In the genomic region with DNA sequence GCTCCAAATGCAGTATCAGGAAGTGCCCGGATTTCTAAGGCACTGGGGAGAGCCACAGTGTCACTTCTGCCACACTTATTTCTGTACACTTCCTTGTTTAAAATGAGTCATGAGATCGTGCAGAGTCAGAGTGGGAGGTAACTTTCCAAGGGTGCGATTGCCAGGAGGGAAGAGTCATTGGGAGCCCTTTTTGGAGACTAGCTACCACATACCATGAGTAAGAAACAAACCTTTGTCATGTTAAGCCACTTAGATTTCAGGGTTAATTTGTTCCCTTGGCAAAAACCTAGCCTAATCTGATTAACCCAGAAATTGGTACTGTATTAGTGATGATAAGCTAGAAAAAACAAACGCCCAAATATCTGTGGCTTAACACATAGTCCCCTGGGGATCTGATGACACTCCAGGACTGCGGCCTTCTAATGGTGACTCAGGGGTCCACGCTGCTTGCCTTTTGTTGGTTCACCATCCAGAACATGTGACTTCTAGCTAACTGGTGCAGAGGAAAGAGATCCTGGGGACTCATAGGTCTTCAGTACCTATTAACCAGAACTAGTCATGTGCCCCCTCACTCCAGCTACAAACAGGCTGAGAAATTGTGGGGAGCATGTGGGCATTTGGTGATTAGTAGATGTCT, we compare ENCODE assay signal across 8 cellular contexts. TPM values are rescaled to one million over a fixed set of nuclear protein-coding genes. Genes with fewer than 3 reads are reported as not detected.
A peak's percentile ranks its signal among the peaks of the same experiment; 100 is the strongest.
DNase-seq lines count a peak whose midpoint lies in the region; ATAC-seq and TF ChIP-seq lines count a peak whose summit lies in the region.

No MANE protein-coding gene starts in this region.

- POLR2A ChIA-PET in IMR-90 (lab: Charles Lee; ENCODE audit: unreplicated experiment), result no interaction called here
- POLR2A ChIA-PET in naive thymus-derived CD8-positive, alpha-beta T cell (lab: Charles Lee), result no interaction called here

- H4K91ac ChIP-seq in IMR-90 (ENCODE audit: insufficient read depth, low read depth, low read length) (peak overlapping the region; percentile 77), trophoblast cell (ENCODE audit: low read depth, low read length) (no peak overlapping the region)

- H2AFZ ChIP-seq in IMR-90 (replicated peaks; ENCODE audit: low read length, poor library complexity) (peak overlapping the region; percentile 74), trophoblast cell (ENCODE audit: insufficient read depth, low read length, poor library complexity) (no peak overlapping the region)

- no peak; the same call in 1 of the 2 replicates for TF ChIP-seq RAD21 in IMR-90 (IDR thresholded peaks at IDR 0.05; ENCODE audit: low read length)

- H2BK15ac ChIP-seq in IMR-90 (ENCODE audit: low read depth, low read length), result peak overlapping the region; percentile 72; the same call in 1 of the 3 replicates

- H3K79me1 ChIP-seq in IMR-90 (ENCODE audit: low read depth in 1 of 2, low read length in 2 of 2) (no peaks in the 10 kb centered on the region), trophoblast cell (ENCODE audit: low read length) (no peaks in the 10 kb centered on the region)

- ATAC-seq in IMR-90 (ENCODE audit: low read depth) (peak; percentile 93), HG03457 (IDR thresholded peaks at IDR 0.05; ENCODE audit: unreplicated experiment) (no peak)
- ATAC-seq in naive thymus-derived CD8-positive, alpha-beta T cell, result no peak

- peak overlapping the region; percentile 24 for H4K5ac ChIP-seq in IMR-90 (ENCODE audit: low read depth, low read length)

- H3K27me3 ChIP-seq in IMR-90 (ENCODE audit: control insufficient read depth, insufficient read depth, low read length) (no peaks in the 10 kb centered on the region), trophoblast cell (ENCODE audit: insufficient read depth, low read length) (no peaks in the 10 kb centered on the region)

- no peak overlapping the region for H3K4me3 Mint-ChIP-seq in naive thymus-derived CD8-positive, alpha-beta T cell
- no peak overlapping the region for H3K4me3 Mint-ChIP-seq in osteocyte (ENCODE audit: unreplicated experiment)

- no peak overlapping the region for H3K27ac Mint-ChIP-seq in naive thymus-derived CD8-positive, alpha-beta T cell
- H3K27ac Mint-ChIP-seq in osteocyte (ENCODE audit: unreplicated experiment), result no peak overlapping the region

- H3K23ac ChIP-seq in IMR-90 (ENCODE audit: low read depth, low read length), result peak overlapping the region; percentile 84
- H3K23ac ChIP-seq in trophoblast cell (ENCODE audit: low read length), result no peak overlapping the region

- H3K9me3 ChIP-seq in IMR-90 (ENCODE audit: control insufficient read depth, insufficient read depth, low read length) (no peaks in the 10 kb centered on the region), trophoblast cell (ENCODE audit: insufficient read depth, low read depth, low read length) (no peaks in the 10 kb centered on the region)

- peak overlapping the region; percentile 35; the same call in 1 of the 2 replicates for H3K56ac ChIP-seq in IMR-90 (ENCODE audit: extremely low read depth, insufficient read depth, low read length)

- H2BK20ac ChIP-seq in IMR-90 (ENCODE audit: low read depth, low read length), result peak overlapping the region; percentile 3; the same call in 1 of the 2 replicates

- peak overlapping the region; percentile 65; the same call in 1 of the 2 replicates for H2BK120ac ChIP-seq in IMR-90 (ENCODE audit: low read depth, low read length)
- no peak overlapping the region for H2BK120ac ChIP-seq in trophoblast cell (ENCODE audit: insufficient read depth, low read length, poor library complexity)

- H2BK12ac ChIP-seq in trophoblast cell (ENCODE audit: low read length), result no peak overlapping the region

- no peak for TF ChIP-seq CTCF in GM12865 (IDR thresholded peaks at IDR 0.05; ENCODE audit: insufficient read depth, low read depth, low read length, missing control alignments)
- no peak for TF ChIP-seq CTCF in IMR-90 (conservative IDR thresholded peaks at IDR 0.05; ENCODE audit: low read depth, low read length)
- no peak for TF ChIP-seq CTCF in osteocyte (IDR thresholded peaks at IDR 0.05)

- H3K4me2 ChIP-seq in IMR-90 (ENCODE audit: low read depth, low read length) (0 out of 2 replicates have a peak overlapping the region, but pooled peaks have one; percentile 6), trophoblast cell (ENCODE audit: low read length) (no peak overlapping the region)

- H4K8ac ChIP-seq in IMR-90 (ENCODE audit: low read depth in 2 of 2, low read length in 2 of 2), result peak overlapping the region; percentile 38 to 60
- H4K8ac ChIP-seq in trophoblast cell (ENCODE audit: low read depth, low read length), result no peak overlapping the region

- peak overlapping the region; percentile 83 for H3K4ac ChIP-seq in IMR-90 (ENCODE audit: low read depth, low read length)
- H3K4ac ChIP-seq in trophoblast cell (ENCODE audit: low read depth, low read length), result no peak overlapping the region

- H3K4me1 Mint-ChIP-seq in naive thymus-derived CD8-positive, alpha-beta T cell, result peaks cover 0 to 4% (median 0%) of the 10 kb centered on the region in 4 donors
- peaks cover 9% of the 10 kb centered on the region for H3K4me1 Mint-ChIP-seq in osteocyte (ENCODE audit: unreplicated experiment)

- H3K9ac ChIP-seq in IMR-90 (ENCODE audit: low read depth, low read length), result no peak overlapping the region
- H3K9ac ChIP-seq in trophoblast cell (ENCODE audit: low read length), result no peak overlapping the region

- no peak overlapping the region for H4K12ac ChIP-seq in trophoblast cell (ENCODE audit: low read depth, low read length)

- H3K4me1 ChIP-seq in IMR-90 (ENCODE audit: control insufficient read depth, insufficient read depth, low read length), result peaks cover 7% of the 10 kb centered on the region
- H3K4me1 ChIP-seq in trophoblast cell (ENCODE audit: control insufficient read depth in 1 of 2, insufficient read depth in 2 of 2, low read length in 2 of 2), result peaks cover 1 to 2% of the 10 kb centered on the region in 2 experiments

- H3K36me3 ChIP-seq in IMR-90 (ENCODE audit: control insufficient read depth, insufficient read depth, low read length) (no peaks in the 10 kb centered on the region), trophoblast cell (ENCODE audit: control insufficient read depth in 1 of 2, insufficient read depth in 2 of 2, low read length in 2 of 2) (no peaks in the 10 kb centered on the region)

- in situ Hi-C loops in IMR-90 (cut with MboI; ENCODE audit: low sequenced_read_pairs), result no loop called here

- H3K18ac ChIP-seq in IMR-90 (ENCODE audit: low read depth, low read length) (peak overlapping the region; percentile 27; the same call in 1 of the 2 replicates), trophoblast cell (ENCODE audit: low read length) (no peak overlapping the region)

- peaks cover 4% of the 10 kb centered on the region; the same call in 1 of the 2 replicates for H3K9me1 ChIP-seq in IMR-90 (ENCODE audit: insufficient read depth, low read length)

- no peaks in the 10 kb centered on the region for H3K79me2 ChIP-seq in trophoblast cell (ENCODE audit: control insufficient read depth, insufficient read depth, low read length, poor library complexity)

- dilution Hi-C loops in IMR-90 (cut with HindIII; ENCODE audit: low sequenced_read_pairs, unreplicated experiment), result no loop called here

- WGBS in IMR-90 (ENCODE audit: extremely low coverage in 2 of 2, insufficient read length in 1 of 2), 2 experiments, result no CpG with 5 or more reads among the region's 6 CpGs
- no CpG with 5 or more reads among the region's 6 CpGs for WGBS in trophoblast cell (ENCODE audit: extremely low coverage, insufficient coverage, insufficient read length)

- no peak overlapping the region for H3K4me3 ChIP-seq in GM12865 (ENCODE audit: low read depth, low read length)
- no peak overlapping the region for H3K4me3 ChIP-seq in IMR-90 (ENCODE audit: insufficient read depth, low read depth, low read length)
- H3K4me3 ChIP-seq in trophoblast cell (ENCODE audit: low read depth, low read length), result no peak overlapping the region

- peaks cover 0 to 18% (median 0%) of the 10 kb centered on the region in 3 donors for H3K36me3 Mint-ChIP-seq in naive thymus-derived CD8-positive, alpha-beta T cell
- H3K36me3 Mint-ChIP-seq in osteocyte (ENCODE audit: unreplicated experiment), result peaks cover 3% of the 10 kb centered on the region

- no TSS peak for BruUV-seq in IMR-90 (replicated peaks; lab: Mats Ljungman, UMichigan)

- intact Hi-C loops in IMR-90 (cut with micrococcal nuclease), result no loop called here

- H2BK5ac ChIP-seq in IMR-90 (ENCODE audit: low read depth, low read length, poor library complexity, severe bottlenecking) (peak overlapping the region; percentile 75), trophoblast cell (ENCODE audit: low read depth, low read length, poor library complexity) (no peak overlapping the region)

- peaks cover 0 to 24% (median 2%) of the 10 kb centered on the region in 5 donors for H3K27me3 Mint-ChIP-seq in naive thymus-derived CD8-positive, alpha-beta T cell
- H3K27me3 Mint-ChIP-seq in osteocyte (ENCODE audit: unreplicated experiment), result peaks cover 2% of the 10 kb centered on the region

- no peak for TF ChIP-seq POLR2A in IMR-90 (IDR thresholded peaks at IDR 0.05; ENCODE audit: low read depth, low read length)

- no peaks in the 10 kb centered on the region for H4K20me1 ChIP-seq in IMR-90 (ENCODE audit: insufficient read depth, low read length)

- CTCF ChIA-PET in IMR-90 (lab: Yijun Ruan, JAX), result no interaction called here

- H3K9me3 Mint-ChIP-seq in naive thymus-derived CD8-positive, alpha-beta T cell, result peaks cover 0 to 25% (median 11%) of the 10 kb centered on the region in 9 donors
- peaks cover 4% of the 10 kb centered on the region for H3K9me3 Mint-ChIP-seq in osteocyte (ENCODE audit: unreplicated experiment)

- peak overlapping the region; percentile 31 for H2AK9ac ChIP-seq in IMR-90 (replicated peaks; ENCODE audit: low read depth, low read length, poor library complexity)

- DNase-seq in GM12865 (ENCODE audit: low read depth) (peak; percentile 16), IMR-90 (peak; percentile 91), dedifferentiated amniotic fluid mesenchymal stem cell (ENCODE audit: extremely low spot score) (peak; percentile 45), trophoblast cell (peak; percentile 44 to 64), osteocyte (ENCODE audit: extremely low spot score, unreplicated experiment) (no peak), NCI-H2081 (lab: John Stamatoyannopoulos, UW) (no peak)
- no peak for DNase-seq in naive thymus-derived CD8-positive, alpha-beta T cell

- H2AK5ac ChIP-seq in IMR-90 (ENCODE audit: low read depth, low read length) (peak overlapping the region; percentile 68; the same call in 1 of the 2 replicates), trophoblast cell (ENCODE audit: low read length) (no peak overlapping the region)

- H3K27ac ChIP-seq in IMR-90 (ENCODE audit: insufficient read depth, low read length) (peak overlapping the region; percentile 0; the same call in 1 of the 2 replicates), trophoblast cell (ENCODE audit: low read depth, low read length) (no peak overlapping the region)

- H3K14ac ChIP-seq in IMR-90 (replicated peaks; ENCODE audit: low read depth, low read length), result peak overlapping the region; percentile 43; the same call in 1 of the 2 replicates
- H3K14ac ChIP-seq in trophoblast cell (ENCODE audit: low read length), result no peak overlapping the region

RNA-seq across cellular contexts. Expression of a gene that starts 48.6 kb away (rescaled TPM):
- 36.0 and 40.3 TPM in 2 replicates for total RNA-seq in IMR-90 (2012; rRNA removed)
- 51.0 and 52.9 TPM in 2 replicates for polyA plus RNA-seq in IMR-90 (2012; rRNA removed)
- 34.1 and 43.9 TPM in 2 replicates for polyA plus RNA-seq in IMR-90 (2012; cell fraction: cytosol; rRNA removed)
- polyA plus RNA-seq in IMR-90 (2012; cell fraction: nucleus; rRNA removed; ENCODE audit: low replicate concordance), result 54.1 and 57.3 TPM in 2 replicates
- polyA plus RNA-seq in trophoblast cell (2013), result 62.1 and 62.2 TPM in 2 replicates
- total RNA-seq in naive thymus-derived CD8-positive, alpha-beta T cell, result 1 to 10 TPM; 1.6 to 1.8 TPM
- polyA plus RNA-seq in naive thymus-derived CD8-positive, alpha-beta T cell, result 1 to 10 TPM in 2 of 3 donors, under 1 TPM in 1; 0.25 to 5.0 (median 2.8) TPM
- 60.6 and 61.3 TPM in 2 replicates for total RNA-seq in osteocyte

Comparison
In these comparisons a context has a peak if more than half of its experiments do, and no peak if none do; other contexts are left out.
1. DNase-seq: peak in GM12865 (single experiment), IMR-90 (single experiment), dedifferentiated amniotic fluid mesenchymal stem cell (single experiment) and trophoblast cell (2 of 2); none in naive thymus-derived CD8-positive, alpha-beta T cell (0 of 10), osteocyte (single experiment) and NCI-H2081 (0 of 2).
2. RNA of a gene that starts 48.6 kb away (total RNA-seq): 60.6 to 61.3 TPM in osteocyte and 36.0 to 40.3 TPM in IMR-90; 1.6 to 1.8 TPM in naive thymus-derived CD8-positive, alpha-beta T cell; every median in the first group is over 10 times any median in the second.